In genomic region chr7:154302380-154302779, GRCh38 we compare ENCODE assay signal across 1 cellular context.
TF ChIP-seq lines count a peak whose summit lies in the region.

No MANE protein-coding gene starts in this region.

TF ChIP-seq in HepG2, 621 proteins besides CTCF, POLR2A, EP300 and RAD21 (continued from another document and continues in another):
- no peak for TF ChIP-seq NFE2L1 (CRISPR knock-in tag; IDR thresholded peaks at IDR 0.05; ENCODE audit: borderline replicate concordance)
- TF ChIP-seq BRF2 (CRISPR knock-in tag; IDR thresholded peaks at IDR 0.05) = no peak
- no peak for TF ChIP-seq HOXA9 (CRISPR knock-in tag; IDR thresholded peaks at IDR 0.05; ENCODE audit: borderline replicate concordance)
- no peak for TF ChIP-seq IKZF4 (CRISPR knock-in tag; IDR thresholded peaks at IDR 0.05; ENCODE audit: borderline replicate concordance, low read depth, not compliant biosample characterization)
- TF ChIP-seq CENPX (CRISPR knock-in tag; IDR thresholded peaks at IDR 0.05) = no peak
- no peak for TF ChIP-seq TFE3 (CRISPR knock-in tag; IDR thresholded peaks at IDR 0.05)
- no peak for TF ChIP-seq ZNF367 (CRISPR knock-in tag; IDR thresholded peaks at IDR 0.05; ENCODE audit: borderline replicate concordance)
- TF ChIP-seq FOXM1 (CRISPR knock-in tag; IDR thresholded peaks at IDR 0.05) = no peak
- TF ChIP-seq ZFP36L1 (CRISPR knock-in tag; IDR thresholded peaks at IDR 0.05) = no peak
- TF ChIP-seq HNF1A (IDR thresholded peaks at IDR 0.05; ENCODE audit: low read depth) = no peak
- no peak for TF ChIP-seq HNF1A (CRISPR knock-in tag; IDR thresholded peaks at IDR 0.05; ENCODE audit: borderline replicate concordance)
- TF ChIP-seq ZBTB7A (CRISPR knock-in tag; IDR thresholded peaks at IDR 0.05) = no peak
- TF ChIP-seq ZSCAN12 (CRISPR knock-in tag; IDR thresholded peaks at IDR 0.05) = no peak
- TF ChIP-seq, protein P1, sequence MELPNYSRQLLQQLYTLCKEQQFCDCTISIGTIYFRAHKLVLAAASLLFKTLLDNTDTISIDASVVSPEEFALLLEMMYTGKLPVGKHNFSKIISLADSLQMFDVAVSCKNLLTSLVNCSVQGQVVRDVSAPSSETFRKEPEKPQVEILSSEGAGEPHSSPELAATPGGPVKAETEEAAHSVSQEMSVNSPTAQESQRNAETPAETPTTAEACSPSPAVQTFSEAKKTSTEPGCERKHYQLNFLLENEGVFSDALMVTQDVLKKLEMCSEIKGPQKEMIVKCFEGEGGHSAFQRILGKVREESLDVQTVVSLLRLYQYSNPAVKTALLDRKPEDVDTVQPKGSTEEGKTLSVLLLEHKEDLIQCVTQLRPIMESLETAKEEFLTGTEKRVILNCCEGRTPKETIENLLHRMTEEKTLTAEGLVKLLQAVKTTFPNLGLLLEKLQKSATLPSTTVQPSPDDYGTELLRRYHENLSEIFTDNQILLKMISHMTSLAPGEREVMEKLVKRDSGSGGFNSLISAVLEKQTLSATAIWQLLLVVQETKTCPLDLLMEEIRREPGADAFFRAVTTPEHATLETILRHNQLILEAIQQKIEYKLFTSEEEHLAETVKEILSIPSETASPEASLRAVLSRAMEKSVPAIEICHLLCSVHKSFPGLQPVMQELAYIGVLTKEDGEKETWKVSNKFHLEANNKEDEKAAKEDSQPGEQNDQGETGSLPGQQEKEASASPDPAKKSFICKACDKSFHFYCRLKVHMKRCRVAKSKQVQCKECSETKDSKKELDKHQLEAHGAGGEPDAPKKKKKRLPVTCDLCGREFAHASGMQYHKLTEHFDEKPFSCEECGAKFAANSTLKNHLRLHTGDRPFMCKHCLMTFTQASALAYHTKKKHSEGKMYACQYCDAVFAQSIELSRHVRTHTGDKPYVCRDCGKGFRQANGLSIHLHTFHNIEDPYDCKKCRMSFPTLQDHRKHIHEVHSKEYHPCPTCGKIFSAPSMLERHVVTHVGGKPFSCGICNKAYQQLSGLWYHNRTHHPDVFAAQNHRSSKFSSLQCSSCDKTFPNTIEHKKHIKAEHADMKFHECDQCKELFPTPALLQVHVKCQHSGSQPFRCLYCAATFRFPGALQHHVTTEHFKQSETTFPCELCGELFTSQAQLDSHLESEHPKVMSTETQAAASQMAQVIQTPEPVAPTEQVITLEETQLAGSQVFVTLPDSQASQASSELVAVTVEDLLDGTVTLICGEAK (IDR thresholded peaks at IDR 0.05) = no peak
- TF ChIP-seq, protein P1 (CRISPR knock-in tag; IDR thresholded peaks at IDR 0.05) = no peak
- no peak for TF ChIP-seq RFX1 (IDR thresholded peaks at IDR 0.05)
- peak; percentile 66 for TF ChIP-seq SALL1 (CRISPR knock-in tag; IDR thresholded peaks at IDR 0.05)
- TF ChIP-seq HNF4G (IDR thresholded peaks at IDR 0.05; ENCODE audit: borderline replicate concordance, low read depth, low read length) = peak; percentile 83
- TF ChIP-seq HNF4G (CRISPR knock-in tag; IDR thresholded peaks at IDR 0.05; ENCODE audit: borderline replicate concordance, low read depth) = peak; percentile 63; the same call in 1 of the 2 replicates
- no peak for TF ChIP-seq ZBTB25 (CRISPR knock-in tag; IDR thresholded peaks at IDR 0.05)
- no peak for TF ChIP-seq MAFK (conservative IDR thresholded peaks at IDR 0.05 in 1 of 2, IDR thresholded peaks at IDR 0.05 in 1 of 2; ENCODE audit: low read length in 2 of 2)
- TF ChIP-seq ZNF414 (CRISPR knock-in tag; IDR thresholded peaks at IDR 0.05) = no peak
- TF ChIP-seq PHF20 (CRISPR knock-in tag; IDR thresholded peaks at IDR 0.05) = no peak
- TF ChIP-seq ZNF326 (CRISPR knock-in tag; IDR thresholded peaks at IDR 0.05; ENCODE audit: borderline replicate concordance) = no peak
- TF ChIP-seq, protein P2, sequence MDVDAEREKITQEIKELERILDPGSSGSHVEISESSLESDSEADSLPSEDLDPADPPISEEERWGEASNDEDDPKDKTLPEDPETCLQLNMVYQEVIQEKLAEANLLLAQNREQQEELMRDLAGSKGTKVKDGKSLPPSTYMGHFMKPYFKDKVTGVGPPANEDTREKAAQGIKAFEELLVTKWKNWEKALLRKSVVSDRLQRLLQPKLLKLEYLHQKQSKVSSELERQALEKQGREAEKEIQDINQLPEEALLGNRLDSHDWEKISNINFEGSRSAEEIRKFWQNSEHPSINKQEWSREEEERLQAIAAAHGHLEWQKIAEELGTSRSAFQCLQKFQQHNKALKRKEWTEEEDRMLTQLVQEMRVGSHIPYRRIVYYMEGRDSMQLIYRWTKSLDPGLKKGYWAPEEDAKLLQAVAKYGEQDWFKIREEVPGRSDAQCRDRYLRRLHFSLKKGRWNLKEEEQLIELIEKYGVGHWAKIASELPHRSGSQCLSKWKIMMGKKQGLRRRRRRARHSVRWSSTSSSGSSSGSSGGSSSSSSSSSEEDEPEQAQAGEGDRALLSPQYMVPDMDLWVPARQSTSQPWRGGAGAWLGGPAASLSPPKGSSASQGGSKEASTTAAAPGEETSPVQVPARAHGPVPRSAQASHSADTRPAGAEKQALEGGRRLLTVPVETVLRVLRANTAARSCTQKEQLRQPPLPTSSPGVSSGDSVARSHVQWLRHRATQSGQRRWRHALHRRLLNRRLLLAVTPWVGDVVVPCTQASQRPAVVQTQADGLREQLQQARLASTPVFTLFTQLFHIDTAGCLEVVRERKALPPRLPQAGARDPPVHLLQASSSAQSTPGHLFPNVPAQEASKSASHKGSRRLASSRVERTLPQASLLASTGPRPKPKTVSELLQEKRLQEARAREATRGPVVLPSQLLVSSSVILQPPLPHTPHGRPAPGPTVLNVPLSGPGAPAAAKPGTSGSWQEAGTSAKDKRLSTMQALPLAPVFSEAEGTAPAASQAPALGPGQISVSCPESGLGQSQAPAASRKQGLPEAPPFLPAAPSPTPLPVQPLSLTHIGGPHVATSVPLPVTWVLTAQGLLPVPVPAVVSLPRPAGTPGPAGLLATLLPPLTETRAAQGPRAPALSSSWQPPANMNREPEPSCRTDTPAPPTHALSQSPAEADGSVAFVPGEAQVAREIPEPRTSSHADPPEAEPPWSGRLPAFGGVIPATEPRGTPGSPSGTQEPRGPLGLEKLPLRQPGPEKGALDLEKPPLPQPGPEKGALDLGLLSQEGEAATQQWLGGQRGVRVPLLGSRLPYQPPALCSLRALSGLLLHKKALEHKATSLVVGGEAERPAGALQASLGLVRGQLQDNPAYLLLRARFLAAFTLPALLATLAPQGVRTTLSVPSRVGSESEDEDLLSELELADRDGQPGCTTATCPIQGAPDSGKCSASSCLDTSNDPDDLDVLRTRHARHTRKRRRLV (CRISPR knock-in tag; IDR thresholded peaks at IDR 0.05) = no peak
- TF ChIP-seq ZNF724P (CRISPR knock-in tag; IDR thresholded peaks at IDR 0.05; ENCODE audit: borderline replicate concordance) = no peak
- TF ChIP-seq ZEB1 (IDR thresholded peaks at IDR 0.05; ENCODE audit: insufficient replicate concordance, low read depth) = no peak
- TF ChIP-seq NRL (CRISPR knock-in tag; IDR thresholded peaks at IDR 0.05; ENCODE audit: borderline replicate concordance) = no peak
- TF ChIP-seq ATM (IDR thresholded peaks at IDR 0.05; ENCODE audit: borderline replicate concordance) = no peak
- no peak for TF ChIP-seq PHF8 (CRISPR knock-in tag; IDR thresholded peaks at IDR 0.05)
- no peak for TF ChIP-seq ZSCAN25 (CRISPR knock-in tag; IDR thresholded peaks at IDR 0.05)
- TF ChIP-seq ZNF256 (CRISPR knock-in tag; conservative IDR thresholded peaks at IDR 0.05) = no peak
- no peak for TF ChIP-seq ZFP37 (CRISPR knock-in tag; IDR thresholded peaks at IDR 0.05; ENCODE audit: borderline replicate concordance)
- peak; percentile 84 for TF ChIP-seq HHEX (CRISPR knock-in tag; IDR thresholded peaks at IDR 0.05)
- no peak for TF ChIP-seq SETDB1 (CRISPR knock-in tag; IDR thresholded peaks at IDR 0.05; ENCODE audit: borderline replicate concordance)
- TF ChIP-seq ZNF343 (CRISPR knock-in tag; IDR thresholded peaks at IDR 0.05) = no peak
